Comparison of ENCODE assay signal across 1 cellular context in genomic region chr17:4389079-4389478, GRCh38.
TF ChIP-seq lines count a peak whose summit lies in the region.

No MANE protein-coding gene starts in this region.

TF ChIP-seq in H1, 55 proteins besides CTCF, POLR2A, EP300 and RAD21:
- TF ChIP-seq SP1 (IDR thresholded peaks at IDR 0.05; ENCODE audit: low read depth, low read length), result no peak
- no peak for TF ChIP-seq USF2 (IDR thresholded peaks at IDR 0.05; ENCODE audit: low read length)
- TF ChIP-seq TAF7 (optimal IDR thresholded peaks at IDR 0.05; ENCODE audit: borderline replicate concordance, low read depth, low read length), result no peak
- peak; percentile 37; the same call in 1 of the 2 replicates for TF ChIP-seq TBP (IDR thresholded peaks at IDR 0.05; ENCODE audit: low read depth, low read length)
- 0 out of 2 replicates have a peak, but pooled peaks have one; percentile 36 for TF ChIP-seq TAF1 (IDR thresholded peaks at IDR 0.05; ENCODE audit: low read depth, low read length)
- TF ChIP-seq YY1 (IDR thresholded peaks at IDR 0.05; ENCODE audit: low read depth, low read length), result no peak
- TF ChIP-seq ZNF274 (IDR thresholded peaks at IDR 0.05; ENCODE audit: borderline replicate concordance, extremely low read depth, low read length), result no peak
